Comparison of ENCODE assay signal across 23 cellular contexts in genomic region chr13:48644951-48645350, GRCh38. TPM values are rescaled to one million over a fixed set of nuclear protein-coding genes. Genes with fewer than 3 reads are reported as not detected.
"Had no signal": no experiment of that assay in that cellular context is flagged by ENCODE, and none has a peak within 500 bp of the region (broad histone marks: within the 10 kb centered on the region; RNA-seq: fewer than 3 reads in every experiment).

No MANE protein-coding gene starts in this region.

- FAIRE-seq: colon had no signal

- ATAC-seq: esophagus mucosa; foreskin keratinocyte; gastroesophageal sphincter; heart right ventricle; left lobe of liver; mucosa of descending colon; natural killer cell treated with Interleukin-12 subunit alpha and Interleukin-12 subunit beta and Interleukin-15 and Interleukin-18, amount 100 ng/mL, for 72 hours; sciatic nerve had no signal

- DNase-seq: dorsolateral prefrontal cortex; effector CD4-positive, alpha-beta T cell; foreskin keratinocyte; heart right ventricle; hippocampal formation; islet precursor cell; kidney glomerular epithelial cell; mesenchymal stem cell; mucosa of descending colon; naive B cell; stimulated activated CD4-positive, alpha-beta T cell treated with anti-CD3 and anti-CD28 coated beads, Interleukin-2, amount 100 ng/mL, for 24 hours; stimulated activated CD4-positive, alpha-beta T cell treated with anti-CD3 and anti-CD28 coated beads, Interleukin-4, amount 100 ng/mL, for 24 hours; stimulated activated naive CD4-positive, alpha-beta T cell treated with Interleukin-2 at 50 U/mL for 16 hours; stomach; thyroid gland; trophoblast cell had no signal

RNA-seq across cellular contexts. Expression of gene CYSLTR2, which starts 8.8 kb away (rescaled TPM):
- total RNA-seq: fibroblast of lung, foreskin keratinocyte had no signal
